Comparison of ENCODE assay signal across 8 cellular contexts in genomic region chr17:47831934-47832327, GRCh38. TPM values are rescaled to one million over a fixed set of nuclear protein-coding genes. Genes with fewer than 3 reads are reported as not detected.
DNase-seq lines count a peak whose midpoint lies in the region; ATAC-seq and TF ChIP-seq lines count a peak whose summit lies in the region.

No MANE protein-coding gene starts in this region.

- no peaks in the 10 kb centered on the region for H3K36me3 Mint-ChIP-seq in natural killer cell

- peak overlapping the region; percentile 14 for H3K9ac ChIP-seq in NT2/D1 (ENCODE audit: insufficient read length, low read depth)

- H3K4me1 Mint-ChIP-seq in natural killer cell = peaks cover 37 to 45% of the 10 kb centered on the region in 2 donors

- TF ChIP-seq CTCF in GM12865 (IDR thresholded peaks at IDR 0.05; ENCODE audit: insufficient read depth, low read depth, low read length, missing control alignments) (no peak), natural killer cell (IDR thresholded peaks at IDR 0.05) (no peak)

- H3K4me3 Mint-ChIP-seq in natural killer cell = peak overlapping the region; percentile 96

- H3K36me3 ChIP-seq in NT2/D1 (ENCODE audit: insufficient read depth, insufficient read length, low read length) = peaks cover 48% of the 10 kb centered on the region
- peaks cover 4% of the 10 kb centered on the region for H3K36me3 ChIP-seq in effector memory CD4-positive, alpha-beta T cell (ENCODE audit: control insufficient read depth, insufficient read depth, low read length)

- peak overlapping the region; percentile 91 for H3K27ac ChIP-seq in effector memory CD4-positive, alpha-beta T cell (ENCODE audit: insufficient read depth, low read length, poor library complexity, severe bottlenecking)

- intact Hi-C loops in natural killer cell (cut with micrococcal nuclease) = loop anchor here (1.0 to 10.0 kb wide), 4 partner anchors 11 to 213 kb away; partner anchors contain the start of genes NFE2L1, OSBPL7 and PNPO

- H3K27me3 ChIP-seq in NT2/D1 (ENCODE audit: insufficient read depth, insufficient read length) = no peaks in the 10 kb centered on the region
- no peaks in the 10 kb centered on the region for H3K27me3 ChIP-seq in effector memory CD4-positive, alpha-beta T cell (replicated peaks; ENCODE audit: control insufficient read depth, insufficient read depth, low read length, poor library complexity, severe bottlenecking)

- no peak for DNase-seq in GM12865 (ENCODE audit: low read depth)
- DNase-seq in NT2/D1 (ENCODE audit: low read depth, low spot score) = no peak
- DNase-seq in effector memory CD4-positive, alpha-beta T cell = no peak
- DNase-seq in natural killer cell = no peak
- no peak for DNase-seq in stimulated activated CD4-positive, alpha-beta T cell treated with anti-CD3 and anti-CD28 coated beads, Interleukin-4, amount 100 ng/mL, for 24 hours
- no peak for DNase-seq in occipital lobe (lab: John Stamatoyannopoulos, UW)
- no peak for DNase-seq in NCI-H1417 (lab: John Stamatoyannopoulos, UW)

- no peaks in the 10 kb centered on the region for H3K27me3 Mint-ChIP-seq in natural killer cell (ENCODE audit: low read depth in 2 of 2)

- no peaks in the 10 kb centered on the region for H3K9me3 ChIP-seq in NT2/D1 (ENCODE audit: insufficient read depth, low read length)
- no peaks in the 10 kb centered on the region for H3K9me3 ChIP-seq in effector memory CD4-positive, alpha-beta T cell (ENCODE audit: control insufficient read depth, low read length)

- H3K4me3 ChIP-seq in GM12865 (ENCODE audit: low read depth, low read length) (peak overlapping the region; percentile 81), NT2/D1 (ENCODE audit: insufficient read length, low read depth) (peak overlapping the region; percentile 100)
- peak overlapping the region; percentile 76 for H3K4me3 ChIP-seq in effector memory CD4-positive, alpha-beta T cell (ENCODE audit: insufficient read depth, low read depth, low read length, poor library complexity, severe bottlenecking)

- ATAC-seq in natural killer cell (no peak), HG03039 (IDR thresholded peaks at IDR 0.05; ENCODE audit: unreplicated experiment) (no peak)

- no peaks in the 10 kb centered on the region for H3K4me1 ChIP-seq in NT2/D1 (ENCODE audit: insufficient read depth, insufficient read length)
- H3K4me1 ChIP-seq in effector memory CD4-positive, alpha-beta T cell (ENCODE audit: control insufficient read depth, insufficient read depth, low read length, poor library complexity, severe bottlenecking) = peaks cover 24% of the 10 kb centered on the region

- no peaks in the 10 kb centered on the region for H3K9me3 Mint-ChIP-seq in natural killer cell

- H3K27ac Mint-ChIP-seq in natural killer cell = peak overlapping the region; percentile 96 to 98

RNA-seq across cellular contexts. Expression of gene LRRC46, which starts 0.5 kb away (rescaled TPM):
- total RNA-seq in natural killer cell = 1 to 10 TPM; 1.7 to 3.1 (median 2.7) TPM
- total RNA-seq in occipital lobe = not detected

RNA-seq across cellular contexts. Expression of gene MRPL10, which starts 0.6 kb away (rescaled TPM):
- 100 to 1,000 TPM; 106 to 232 (median 144) TPM for total RNA-seq in natural killer cell
- total RNA-seq in occipital lobe = 9.7 TPM

RNA-seq across cellular contexts. Expression of gene SCRN2, which starts 9.1 kb away (rescaled TPM):
- total RNA-seq in natural killer cell (10 to 100 TPM; 33.7 to 38.0 (median 35.7) TPM), occipital lobe (17.8 TPM)

RNA-seq across cellular contexts. Expression of gene OSBPL7, which starts 10.3 kb away (rescaled TPM):
- 100 to 1,000 TPM; 113 to 162 (median 119) TPM for total RNA-seq in natural killer cell
- 4.5 TPM for total RNA-seq in occipital lobe

RNA-seq across cellular contexts. Expression of gene SP6, which starts 19.0 kb away (rescaled TPM):
- total RNA-seq in natural killer cell (under 1 TPM in 2 of 3 donors, not detected in 1; 0.09 TPM), occipital lobe (0.16 TPM)

Comparison
In these comparisons a context has a peak if more than half of its experiments do, and no peak if none do; other contexts are left out.
1. RNA of gene MRPL10, which starts 0.6 kb away (total RNA-seq): 106 to 232 TPM in natural killer cell; 9.7 TPM in occipital lobe (single experiment); every median in the first group is over 10 times any median in the second.
2. Peak in every context shown above with its lines, with median percentiles within 50 percentile points of each other: H3K4me3 ChIP-seq.